Comparison of ENCODE assay signal across 11 cellular contexts in genomic region chr3:13600950-13601691, GRCh38. TPM values are rescaled to one million over a fixed set of nuclear protein-coding genes. Genes with fewer than 3 reads are reported as not detected.
DNase-seq lines count a peak whose midpoint lies in the region; ATAC-seq and TF ChIP-seq lines count a peak whose summit lies in the region.
"Had no signal": no experiment of that assay in that cellular context is flagged by ENCODE, and none has a peak within 500 bp of the region (broad histone marks: within the 10 kb centered on the region; RNA-seq: fewer than 3 reads in every experiment).

No MANE protein-coding gene starts in this region.

- peak overlapping the region; percentile 15; the same call in 1 of the 2 replicates for H3K27ac Mint-ChIP-seq in WTC11
- H3K27ac Mint-ChIP-seq: activated T-cell treated with anti-CD3 and anti-CD28 coated beads, Interleukin-2, amount 50 U/mL, for 72 hours had no signal

- 78% methylated on average over 9 of the region's 9 CpGs for WGBS in hepatocyte (ENCODE audit: low lambda C conversion rate, missing lambda C conversion rate)
- 65 to 66% methylated on average over 8 to 9 of the region's 9 CpGs for WGBS in testis, 2 donors

- H3K9me3 Mint-ChIP-seq in WTC11, result no peaks in the 10 kb centered on the region
- H3K9me3 Mint-ChIP-seq: activated T-cell treated with anti-CD3 and anti-CD28 coated beads, Interleukin-2, amount 50 U/mL, for 72 hours had no signal

- H3K4me3 Mint-ChIP-seq in WTC11, result no peak overlapping the region
- H3K4me3 Mint-ChIP-seq: activated T-cell treated with anti-CD3 and anti-CD28 coated beads, Interleukin-2, amount 50 U/mL, for 72 hours had no signal

- peak; percentile 8 to 50 for DNase-seq in NCI-H524 (lab: John Stamatoyannopoulos, UW)
- no peak for DNase-seq in NCI-H524 treated with DMSO at 0.1 percent for 48 hours (lab: John Stamatoyannopoulos, UW)
- no peak for DNase-seq in WTC11 (ENCODE audit: low spot score)
- peak; percentile 76 for DNase-seq in hepatocyte (ENCODE audit: low spot score)
- DNase-seq in testis, result peak; percentile 59
- no peak for DNase-seq in cortex of kidney (lab: John Stamatoyannopoulos, UW)
- DNase-seq: activated T-cell treated with anti-CD3 and anti-CD28 coated beads, Interleukin-2, amount 50 U/mL, for 72 hours; KG1 had no signal

- H3K4me2 ChIP-seq in hepatocyte, result no peak overlapping the region

- peaks cover 5% of the 10 kb centered on the region for H3K4me1 ChIP-seq in hepatocyte (ENCODE audit: insufficient read depth)
- peaks cover 5% of the 10 kb centered on the region for H3K4me1 ChIP-seq in testis

- H2AFZ ChIP-seq in hepatocyte, result no peak overlapping the region

- H3K27me3 Mint-ChIP-seq in WTC11 (ENCODE audit: low read depth), result no peaks in the 10 kb centered on the region

- intact Hi-C loops in testis (cut with DNase I; ENCODE audit: low total_unique reads), result no loop called here

- POLR2A ChIA-PET in WTC11 (lab: Charles Lee), result no interaction called here

- H3K27me3 ChIP-seq in hepatocyte (no peaks in the 10 kb centered on the region), testis (no peaks in the 10 kb centered on the region)

- TF ChIP-seq CTCF in WTC11 (IDR thresholded peaks at IDR 0.05), result no peak
- TF ChIP-seq CTCF in hepatocyte (IDR thresholded peaks at IDR 0.05; ENCODE audit: poor library complexity), result no peak
- no peak for TF ChIP-seq CTCF in testis (IDR thresholded peaks at IDR 0.05)

- H3K27ac ChIP-seq in hepatocyte, result no peak overlapping the region
- peak overlapping the region in 1 of 2 donors; percentile 36 for H3K27ac ChIP-seq in testis

- H3K79me2 ChIP-seq in hepatocyte, result no peaks in the 10 kb centered on the region

- CTCF ChIA-PET in WTC11 (lab: Charles Lee), result interaction anchor here (0.6 to 1.3 kb wide), 3 partner anchors 14 to 456 kb away, joined by 3 to 4 read pairs (median 3); no protein-coding TSS in a partner anchor

- peaks cover 15% of the 10 kb centered on the region for H3K4me1 Mint-ChIP-seq in WTC11

- H3K9me3 ChIP-seq in hepatocyte (ENCODE audit: low read depth) (no peaks in the 10 kb centered on the region), testis (no peaks in the 10 kb centered on the region)

- H4K20me1 ChIP-seq in hepatocyte (ENCODE audit: insufficient read depth, poor library complexity, severe bottlenecking), result no peaks in the 10 kb centered on the region

- no peaks in the 10 kb centered on the region for H3K36me3 Mint-ChIP-seq in WTC11

- ATAC-seq in WTC11 (no peak), GM18858 (IDR thresholded peaks at IDR 0.05; ENCODE audit: unreplicated experiment) (no peak), HG02759 (IDR thresholded peaks at IDR 0.05; ENCODE audit: unreplicated experiment) (no peak)
- ATAC-seq: activated T-cell treated with anti-CD3 and anti-CD28 coated beads, Interleukin-2, amount 50 U/mL, for 72 hours had no signal

- H3K9me2 ChIP-seq in hepatocyte (replicated peaks; ENCODE audit: insufficient read depth), result no peaks in the 10 kb centered on the region

- no peak for TF ChIP-seq POLR2A in testis (IDR thresholded peaks at IDR 0.05)

- no peaks in the 10 kb centered on the region for H3K36me3 ChIP-seq in hepatocyte (replicated peaks; ENCODE audit: insufficient read depth, low read depth)
- H3K36me3 ChIP-seq in testis (ENCODE audit: low read depth, missing control alignments), result no peaks in the 10 kb centered on the region

- H3K4me3 ChIP-seq in hepatocyte (no peak overlapping the region), testis (no peak overlapping the region)

TF ChIP-seq in WTC11, 78 proteins besides CTCF, POLR2A, EP300 and RAD21:
- TF ChIP-seq, protein P1, sequence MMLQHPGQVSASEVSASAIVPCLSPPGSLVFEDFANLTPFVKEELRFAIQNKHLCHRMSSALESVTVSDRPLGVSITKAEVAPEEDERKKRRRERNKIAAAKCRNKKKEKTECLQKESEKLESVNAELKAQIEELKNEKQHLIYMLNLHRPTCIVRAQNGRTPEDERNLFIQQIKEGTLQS (CRISPR knock-in tag; conservative IDR thresholded peaks at IDR 0.05), result no peak
- TF ChIP-seq EMX1 (CRISPR knock-in tag; IDR thresholded peaks at IDR 0.05) (no peak), PREB (CRISPR knock-in tag; IDR thresholded peaks at IDR 0.05; ENCODE audit: borderline replicate concordance) (no peak), ZNF423 (CRISPR knock-in tag; IDR thresholded peaks at IDR 0.05) (no peak), PRDM15 (CRISPR knock-in tag; IDR thresholded peaks at IDR 0.05) (no peak), ZNF232 (CRISPR knock-in tag; IDR thresholded peaks at IDR 0.05) (no peak)

RNA-seq across cellular contexts. Expression of gene FBLN2, which starts 52.2 kb away (rescaled TPM):
- 20.7 to 35.2 TPM (median 31.3 TPM) in 3 replicates for total RNA-seq in WTC11 (2021)
- total RNA-seq in hepatocyte, result 73.8 and 75.8 TPM in 2 replicates
- 76.2 and 85.6 TPM in 2 replicates for polyA plus RNA-seq in hepatocyte
- 100 to 1,000 TPM; 248 to 334 TPM for total RNA-seq in testis
- polyA plus RNA-seq in testis (ENCODE audit: insufficient read depth, low read depth, low replicate concordance), result 172 TPM
- total RNA-seq: NCI-H460 had no signal

Comparison
In these comparisons a context has a peak if more than half of its experiments do, and no peak if none do; other contexts are left out.
1. DNase-seq: peak in NCI-H524 (2 of 2), hepatocyte (single experiment) and testis (single experiment); none in NCI-H524 treated with DMSO at 0.1 percent for 48 hours (single experiment), WTC11 (single experiment) and cortex of kidney (single experiment).